ENCODE assay signal across 8 cellular contexts in the genomic region with DNA sequence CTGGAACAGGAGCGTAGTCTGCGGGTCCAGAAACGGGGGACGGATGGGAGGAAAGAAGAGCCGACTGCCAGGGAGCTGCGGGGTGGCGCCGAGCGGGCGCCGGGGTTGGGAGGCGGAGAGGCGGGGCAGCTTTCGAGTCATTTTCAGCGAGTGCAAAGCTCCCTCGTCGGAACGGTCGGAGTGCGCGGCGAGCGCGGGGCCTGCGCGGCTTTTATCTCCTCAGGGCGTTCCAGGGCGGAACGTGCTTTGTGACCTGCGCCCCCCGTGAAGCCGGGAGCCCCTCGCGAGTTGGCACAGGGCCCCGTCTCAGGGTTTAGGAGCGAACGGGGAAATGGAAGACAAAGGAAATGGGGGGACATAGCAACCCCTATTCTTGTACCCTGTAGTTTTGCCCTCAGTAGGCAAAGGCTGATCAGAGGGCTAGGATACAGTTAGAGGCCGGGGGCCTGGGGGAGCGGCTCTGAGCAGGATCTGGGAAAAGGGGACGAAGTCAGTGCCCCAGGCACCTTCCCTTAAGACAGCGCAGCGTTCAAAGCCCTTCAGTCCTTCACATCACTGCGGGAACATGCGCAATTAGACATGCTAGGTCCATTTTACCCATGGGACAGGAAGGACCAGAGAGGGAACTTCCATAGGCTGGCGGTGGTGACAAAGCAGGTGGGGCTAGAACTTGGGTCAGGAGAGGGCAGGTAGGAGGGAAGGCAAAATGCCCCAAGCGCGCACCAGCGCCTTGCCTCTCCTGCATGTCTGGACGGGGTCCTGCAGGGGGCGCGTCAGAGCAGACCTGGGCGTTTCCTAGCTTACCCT.
DNase-seq lines count a peak whose midpoint lies in the region; ATAC-seq and TF ChIP-seq lines count a peak whose summit lies in the region.

No MANE protein-coding gene starts in this region.

- no peaks in the 10 kb centered on the region; the same call in 1 of the 2 replicates for H3K4me1 ChIP-seq in GM23338 (ENCODE audit: insufficient read depth)
- H3K4me1 ChIP-seq in lower lobe of right lung: peaks cover 15% of the 10 kb centered on the region

- no peaks in the 10 kb centered on the region for H3K79me2 ChIP-seq in GM23338 (replicated peaks; ENCODE audit: insufficient read depth)

- peaks cover 39% of the 10 kb centered on the region for H3K27me3 ChIP-seq in GM23338 (ENCODE audit: insufficient read depth)
- H3K27me3 ChIP-seq in lower lobe of right lung (ENCODE audit: low read depth): no peaks in the 10 kb centered on the region

- intact Hi-C loops in lower lobe of right lung (cut with DNase I): no loop called here

- H3K4me1 Mint-ChIP-seq in GM23338: peaks cover 2% of the 10 kb centered on the region; the same call in 2 of the 3 replicates
- peaks cover 33% of the 10 kb centered on the region for H3K4me1 Mint-ChIP-seq in central memory CD8-positive, alpha-beta T cell

- peak overlapping the region; percentile 100 for H2AFZ ChIP-seq in GM23338

- H3K27ac ChIP-seq in GM23338 (ENCODE audit: low read depth) (no peak overlapping the region), lower lobe of right lung (peak overlapping the region; percentile 61)

- H3K4me2 ChIP-seq in GM23338: peak overlapping the region; percentile 97

- H3F3A ChIP-seq in GM23338 (replicated peaks; ENCODE audit: low read depth): no peaks in the 10 kb centered on the region

- no peak overlapping the region for H3K27ac Mint-ChIP-seq in GM23338
- peak overlapping the region; percentile 56 for H3K27ac Mint-ChIP-seq in central memory CD8-positive, alpha-beta T cell (ENCODE audit: low read depth)

- no peaks in the 10 kb centered on the region; the same call in 1 of the 2 replicates for H3K9me2 ChIP-seq in GM23338 (ENCODE audit: insufficient read depth)

- no peaks in the 10 kb centered on the region for H3K9me3 Mint-ChIP-seq in GM23338
- H3K9me3 Mint-ChIP-seq in central memory CD8-positive, alpha-beta T cell: no peaks in the 10 kb centered on the region

- H3K9me3 ChIP-seq in lower lobe of right lung: no peaks in the 10 kb centered on the region

- H3K27me3 Mint-ChIP-seq in GM23338 (ENCODE audit: insufficient read depth, low read depth, poor library complexity): peaks cover 20% of the 10 kb centered on the region
- H3K27me3 Mint-ChIP-seq in central memory CD8-positive, alpha-beta T cell: no peaks in the 10 kb centered on the region

- ATAC-seq in GM23338 (peak; percentile 88), lower lobe of right lung (peak; percentile 91 to 93)
- peak; percentile 54 for ATAC-seq in central memory CD8-positive, alpha-beta T cell (replicated peaks; ENCODE audit: extremely low read depth, poor library complexity, severe bottlenecking)

- DNase-seq in AG09309 (ENCODE audit: low read depth) (no peak), GM23338 (ENCODE audit: low spot score) (peak; percentile 83), lower lobe of right lung (peak; percentile 83), pons (ENCODE audit: low spot score) (no peak), cerebellar cortex (ENCODE audit: low spot score) (no peak)
- DNase-seq in central memory CD8-positive, alpha-beta T cell (ENCODE audit: low spot score in 2 of 2): peak in 1 of 2 donors; percentile 27
- peak; percentile 48 to 59 (median 55) for DNase-seq in stimulated activated CD4-positive, alpha-beta T cell treated with anti-CD3 and anti-CD28 coated beads, TNF-alpha, amount 100 ng/mL, for 4 hours (ENCODE audit: low read depth in 3 of 3)

- H3K4me3 Mint-ChIP-seq in GM23338: peak overlapping the region; percentile 80
- peak overlapping the region; percentile 75 for H3K4me3 Mint-ChIP-seq in central memory CD8-positive, alpha-beta T cell

- H3K36me3 ChIP-seq in GM23338 (ENCODE audit: insufficient read depth) (no peaks in the 10 kb centered on the region), lower lobe of right lung (no peaks in the 10 kb centered on the region)

- peak; percentile 44 for TF ChIP-seq CTCF in AG09309 (IDR thresholded peaks at IDR 0.05; ENCODE audit: control insufficient read depth, insufficient read depth, low read depth, low read length, missing control alignments)
- peak; percentile 75 to 79 for TF ChIP-seq CTCF in GM23338 (conservative IDR thresholded peaks at IDR 0.05; ENCODE audit: low read depth in 2 of 2)
- TF ChIP-seq CTCF in WI38 (IDR thresholded peaks at IDR 0.05; ENCODE audit: low read depth, low read length): no peak
- TF ChIP-seq CTCF in lower lobe of right lung (IDR thresholded peaks at IDR 0.05): peak; percentile 70

- H3K4me3 ChIP-seq in AG09309 (ENCODE audit: control insufficient read depth, low read depth, low read length) (peak overlapping the region; percentile 39), GM23338 (peak overlapping the region; percentile 77), WI38 (ENCODE audit: low read depth, low read length) (peak overlapping the region; percentile 18; the same call in 1 of the 2 replicates), lower lobe of right lung (peak overlapping the region; percentile 43)

- no peaks in the 10 kb centered on the region for H4K20me1 ChIP-seq in GM23338 (replicated peaks; ENCODE audit: insufficient read depth)

- H3K36me3 Mint-ChIP-seq in GM23338 (ENCODE audit: low read depth): no peaks in the 10 kb centered on the region
- H3K36me3 Mint-ChIP-seq in central memory CD8-positive, alpha-beta T cell (ENCODE audit: insufficient read depth): peaks cover 3% of the 10 kb centered on the region

TF ChIP-seq in GM23338, 12 proteins besides CTCF, POLR2A, EP300 and RAD21 (continues in another document):
- TF ChIP-seq POLR2AphosphoS5 (IDR thresholded peaks at IDR 0.05; ENCODE audit: low read depth): no peak
- TF ChIP-seq CREB1 (CRISPR knock-in tag; IDR thresholded peaks at IDR 0.05; ENCODE audit: low read depth): no peak
- TF ChIP-seq STAT1 (IDR thresholded peaks at IDR 0.05; ENCODE audit: unreplicated experiment): no peak
- TF ChIP-seq, protein P1, sequence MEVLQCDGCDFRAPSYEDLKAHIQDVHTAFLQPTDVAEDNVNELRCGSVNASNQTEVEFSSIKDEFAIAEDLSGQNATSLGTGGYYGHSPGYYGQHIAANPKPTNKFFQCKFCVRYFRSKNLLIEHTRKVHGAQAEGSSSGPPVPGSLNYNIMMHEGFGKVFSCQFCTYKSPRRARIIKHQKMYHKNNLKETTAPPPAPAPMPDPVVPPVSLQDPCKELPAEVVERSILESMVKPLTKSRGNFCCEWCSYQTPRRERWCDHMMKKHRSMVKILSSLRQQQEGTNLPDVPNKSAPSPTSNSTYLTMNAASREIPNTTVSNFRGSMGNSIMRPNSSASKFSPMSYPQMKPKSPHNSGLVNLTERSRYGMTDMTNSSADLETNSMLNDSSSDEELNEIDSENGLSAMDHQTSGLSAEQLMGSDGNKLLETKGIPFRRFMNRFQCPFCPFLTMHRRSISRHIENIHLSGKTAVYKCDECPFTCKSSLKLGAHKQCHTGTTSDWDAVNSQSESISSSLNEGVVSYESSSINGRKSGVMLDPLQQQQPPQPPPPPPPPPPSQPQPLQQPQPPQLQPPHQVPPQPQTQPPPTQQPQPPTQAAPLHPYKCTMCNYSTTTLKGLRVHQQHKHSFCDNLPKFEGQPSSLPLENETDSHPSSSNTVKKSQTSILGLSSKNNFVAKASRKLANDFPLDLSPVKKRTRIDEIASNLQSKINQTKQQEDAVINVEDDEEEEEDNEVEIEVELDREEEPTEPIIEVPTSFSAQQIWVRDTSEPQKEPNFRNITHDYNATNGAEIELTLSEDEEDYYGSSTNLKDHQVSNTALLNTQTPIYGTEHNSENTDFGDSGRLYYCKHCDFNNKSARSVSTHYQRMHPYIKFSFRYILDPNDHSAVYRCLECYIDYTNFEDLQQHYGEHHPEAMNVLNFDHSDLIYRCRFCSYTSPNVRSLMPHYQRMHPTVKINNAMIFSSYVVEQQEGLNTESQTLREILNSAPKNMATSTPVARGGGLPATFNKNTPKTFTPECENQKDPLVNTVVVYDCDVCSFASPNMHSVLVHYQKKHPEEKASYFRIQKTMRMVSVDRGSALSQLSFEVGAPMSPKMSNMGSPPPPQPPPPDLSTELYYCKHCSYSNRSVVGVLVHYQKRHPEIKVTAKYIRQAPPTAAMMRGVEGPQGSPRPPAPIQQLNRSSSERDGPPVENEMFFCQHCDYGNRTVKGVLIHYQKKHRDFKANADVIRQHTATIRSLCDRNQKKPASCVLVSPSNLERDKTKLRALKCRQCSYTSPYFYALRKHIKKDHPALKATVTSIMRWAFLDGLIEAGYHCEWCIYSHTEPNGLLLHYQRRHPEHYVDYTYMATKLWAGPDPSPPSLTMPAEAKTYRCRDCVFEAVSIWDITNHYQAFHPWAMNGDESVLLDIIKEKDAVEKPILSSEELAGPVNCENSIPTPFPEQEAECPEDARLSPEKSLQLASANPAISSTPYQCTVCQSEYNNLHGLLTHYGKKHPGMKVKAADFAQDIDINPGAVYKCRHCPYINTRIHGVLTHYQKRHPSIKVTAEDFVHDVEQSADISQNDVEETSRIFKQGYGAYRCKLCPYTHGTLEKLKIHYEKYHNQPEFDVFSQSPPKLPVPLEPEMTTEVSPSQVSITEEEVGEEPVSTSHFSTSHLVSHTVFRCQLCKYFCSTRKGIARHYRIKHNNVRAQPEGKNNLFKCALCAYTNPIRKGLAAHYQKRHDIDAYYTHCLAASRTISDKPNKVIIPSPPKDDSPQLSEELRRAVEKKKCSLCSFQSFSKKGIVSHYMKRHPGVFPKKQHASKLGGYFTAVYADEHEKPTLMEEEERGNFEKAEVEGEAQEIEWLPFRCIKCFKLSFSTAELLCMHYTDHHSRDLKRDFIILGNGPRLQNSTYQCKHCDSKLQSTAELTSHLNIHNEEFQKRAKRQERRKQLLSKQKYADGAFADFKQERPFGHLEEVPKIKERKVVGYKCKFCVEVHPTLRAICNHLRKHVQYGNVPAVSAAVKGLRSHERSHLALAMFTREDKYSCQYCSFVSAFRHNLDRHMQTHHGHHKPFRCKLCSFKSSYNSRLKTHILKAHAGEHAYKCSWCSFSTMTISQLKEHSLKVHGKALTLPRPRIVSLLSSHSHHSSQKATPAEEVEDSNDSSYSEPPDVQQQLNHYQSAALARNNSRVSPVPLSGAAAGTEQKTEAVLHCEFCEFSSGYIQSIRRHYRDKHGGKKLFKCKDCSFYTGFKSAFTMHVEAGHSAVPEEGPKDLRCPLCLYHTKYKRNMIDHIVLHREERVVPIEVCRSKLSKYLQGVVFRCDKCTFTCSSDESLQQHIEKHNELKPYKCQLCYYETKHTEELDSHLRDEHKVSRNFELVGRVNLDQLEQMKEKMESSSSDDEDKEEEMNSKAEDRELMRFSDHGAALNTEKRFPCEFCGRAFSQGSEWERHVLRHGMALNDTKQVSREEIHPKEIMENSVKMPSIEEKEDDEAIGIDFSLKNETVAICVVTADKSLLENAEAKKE (CRISPR knock-in tag; IDR thresholded peaks at IDR 0.05): no peak
- TF ChIP-seq ZNF331 (CRISPR knock-in tag; IDR thresholded peaks at IDR 0.05; ENCODE audit: low read depth): no peak
- no peak for TF ChIP-seq EZH2 (IDR thresholded peaks at IDR 0.05; ENCODE audit: low read depth, unreplicated experiment)

Comparison
In these comparisons a context has a peak if more than half of its experiments do, and no peak if none do; other contexts are left out.
1. DNase-seq: peak in GM23338 (single experiment), lower lobe of right lung (single experiment) and stimulated activated CD4-positive, alpha-beta T cell treated with anti-CD3 and anti-CD28 coated beads, TNF-alpha, amount 100 ng/mL, for 4 hours (3 of 3); none in AG09309 (single experiment), pons (single experiment) and cerebellar cortex (single experiment).
2. H3K4me3 ChIP-seq: peak in every context shown above with its lines; median percentile 77 in GM23338; 43 in lower lobe of right lung; 39 in AG09309; 18 in WI38.
3. Peak in every context shown above with its lines, with median percentiles within 50 percentile points of each other: ATAC-seq.